ENCODE assay signal across 20 cellular contexts in the genomic region with DNA sequence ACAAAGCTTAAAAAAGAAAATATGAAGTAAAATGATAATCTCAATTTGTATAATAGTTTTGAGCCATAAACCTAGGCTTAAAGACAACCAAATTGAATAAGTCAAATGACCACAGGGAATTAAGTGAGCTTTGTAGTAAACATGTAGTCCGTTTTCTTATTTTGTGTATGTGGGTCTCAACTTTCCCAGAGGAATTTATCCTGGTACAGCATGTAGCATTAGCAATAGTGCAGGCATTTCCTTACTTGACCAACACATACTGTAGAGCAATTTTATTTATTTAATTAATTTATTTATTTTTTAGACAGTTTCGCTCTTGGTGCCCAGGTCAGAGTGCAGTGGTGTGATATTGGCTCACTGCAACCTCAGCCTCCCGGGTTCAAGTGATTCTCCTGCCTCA.
"Had no signal": no experiment of that assay in that cellular context is flagged by ENCODE, and none has a peak within 500 bp of the region (broad histone marks: within the 10 kb centered on the region; RNA-seq: fewer than 3 reads in every experiment).

No MANE protein-coding gene starts in this region.

- H3K9me3 Mint-ChIP-seq: activated T-cell treated with anti-CD3 and anti-CD28 coated beads, Interleukin-2, amount 50 U/mL, for 4 hours; mesothelial cell of epicardium; nephron; T-helper 1 cell treated with Interleukin-12 subunit alpha and Interleukin-12 subunit beta and Interleukin-4 antibody, amounts not matched to agents 30 μg/mL and 1 μg/mL, for 36 hours had no signal

- H3K4me3 Mint-ChIP-seq: activated T-cell treated with anti-CD3 and anti-CD28 coated beads, Interleukin-2, amount 50 U/mL, for 4 hours; mesothelial cell of epicardium; nephron; T-helper 1 cell treated with Interleukin-12 subunit alpha and Interleukin-12 subunit beta and Interleukin-4 antibody, amounts not matched to agents 30 μg/mL and 1 μg/mL, for 36 hours had no signal

- H3K36me3 Mint-ChIP-seq: mesothelial cell of epicardium had no signal

- H3K4me1 Mint-ChIP-seq: mesothelial cell of epicardium, nephron had no signal

- H3K4me3 ChIP-seq: colonic mucosa, lower lobe of right lung, sigmoid colon, tibial artery had no signal

- H3K9me3 ChIP-seq: colonic mucosa, lower lobe of right lung, sigmoid colon, tibial artery had no signal

- H3K27me3 ChIP-seq: colonic mucosa, foreskin keratinocyte, sigmoid colon, tibial artery had no signal

- H3K27ac ChIP-seq: colonic mucosa, foreskin keratinocyte, lower lobe of right lung, sigmoid colon, tibial artery had no signal

- H3K27ac Mint-ChIP-seq: mesothelial cell of epicardium; nephron; T-helper 1 cell treated with Interleukin-12 subunit alpha and Interleukin-12 subunit beta and Interleukin-4 antibody, amounts not matched to agents 30 μg/mL and 1 μg/mL, for 36 hours had no signal

- ATAC-seq: activated T-cell treated with anti-CD3 and anti-CD28 coated beads, Interleukin-2, amount 50 U/mL, for 4 hours; foreskin keratinocyte; lower lobe of right lung had no signal

- DNase-seq: activated CD4-positive, alpha-beta T cell treated with anti-CD3 and anti-CD28 coated beads, Interleukin-2, amount 50 U/mL, for 1 hour; activated CD4-positive, CD25-positive, alpha-beta regulatory T cell treated with anti-CD3 and anti-CD28 coated beads, Interleukin-2, amount 50 U/mL, for 72 hours; activated CD8-positive, alpha-beta memory T cell treated with anti-CD3 and anti-CD28 coated beads, Interleukin-2, amount 50 U/mL, for 4 hours; activated effector memory CD4-positive, alpha-beta T cell treated with anti-CD3 and anti-CD28 coated beads, Interleukin-2, amount 50 U/mL, for 16 hours; activated naive CD4-positive, alpha-beta T cell treated with anti-CD3 and anti-CD28 coated beads, Interleukin-2, amount 50 U/mL, for 16 hours; activated T-cell treated with anti-CD3 and anti-CD28 coated beads, Interleukin-2, amount 50 U/mL, for 4 hours; caudate nucleus; colonic mucosa; glutamatergic neuron; hippocampal formation; lower lobe of right lung; nucleus accumbens; sigmoid colon; stimulated activated CD4-positive, alpha-beta T cell treated with anti-CD3 and anti-CD28 coated beads, Interleukin-2, amount 100 ng/mL, for 24 hours; stimulated activated naive CD4-positive, alpha-beta T cell treated with Interleukin-2 at 50 U/mL for 16 hours; tibial artery had no signal

- H3K4me1 ChIP-seq: colonic mucosa, lower lobe of right lung, sigmoid colon, tibial artery had no signal

- H3K36me3 ChIP-seq: colonic mucosa, lower lobe of right lung, sigmoid colon, tibial artery had no signal
